Comparison of ENCODE assay signal across 8 cellular contexts in genomic region chr19:46659151-46660007, GRCh38. TPM values are rescaled to one million over a fixed set of nuclear protein-coding genes. Genes with fewer than 3 reads are reported as not detected.
A peak's percentile ranks its signal among the peaks of the same experiment; 100 is the strongest.
DNase-seq lines count a peak whose midpoint lies in the region; ATAC-seq and TF ChIP-seq lines count a peak whose summit lies in the region.

No MANE protein-coding gene starts in this region.

- H3K9ac ChIP-seq in skeletal muscle satellite cell (ENCODE audit: low read depth, low read length) = no peak overlapping the region

- TF ChIP-seq CTCF in activated B cell treated with CpG ODN at 0.5 μM for 24 hours (IDR thresholded peaks at IDR 0.05) (no peak), hepatocyte (IDR thresholded peaks at IDR 0.05; ENCODE audit: poor library complexity) (no peak)

- no peaks in the 10 kb centered on the region for H3K9me3 ChIP-seq in hepatocyte (ENCODE audit: low read depth)
- no peaks in the 10 kb centered on the region for H3K9me3 ChIP-seq in skeletal muscle satellite cell (replicated peaks; ENCODE audit: low read length)

- intact Hi-C loops in activated naive CD4-positive, alpha-beta T cell treated with anti-CD3 and anti-CD28 coated beads for 36 hours (cut with micrococcal nuclease) = loop anchor here (5.0 kb wide), 1 partner anchor 262 kb away; no protein-coding TSS in a partner anchor
- intact Hi-C loops in activated B cell treated with CpG ODN at 0.5 μM for 24 hours (cut with micrococcal nuclease) = loop anchor here (2.0 to 5.0 kb wide), 2 partner anchors 257 to 665 kb away; partner anchors contain the start of gene CCDC61

- H3K36me3 ChIP-seq in hepatocyte (replicated peaks; ENCODE audit: insufficient read depth, low read depth) (no peaks in the 10 kb centered on the region), skeletal muscle satellite cell (ENCODE audit: insufficient read depth, low read length) (no peaks in the 10 kb centered on the region)

- peak overlapping the region; percentile 70 for H3K4me3 Mint-ChIP-seq in activated naive CD4-positive, alpha-beta T cell treated with anti-CD3 and anti-CD28 coated beads for 36 hours
- peak overlapping the region; percentile 42 for H3K4me3 Mint-ChIP-seq in activated B cell treated with CpG ODN at 0.5 μM for 24 hours

- H3K4me2 ChIP-seq in hepatocyte (peak overlapping the region; percentile 72), skeletal muscle satellite cell (ENCODE audit: low read length) (peak overlapping the region; percentile 46)

- no peaks in the 10 kb centered on the region for H3K36me3 Mint-ChIP-seq in activated naive CD4-positive, alpha-beta T cell treated with anti-CD3 and anti-CD28 coated beads for 36 hours (ENCODE audit: low read depth)
- no peaks in the 10 kb centered on the region for H3K36me3 Mint-ChIP-seq in activated B cell treated with CpG ODN at 0.5 μM for 24 hours (ENCODE audit: low read depth)

- WGBS in hepatocyte (ENCODE audit: low lambda C conversion rate, missing lambda C conversion rate) = 0% methylated on average over 16 of the region's 28 CpGs

- peak overlapping the region; percentile 95 for H3K27ac ChIP-seq in hepatocyte

- no peaks in the 10 kb centered on the region for H3K9me3 Mint-ChIP-seq in activated naive CD4-positive, alpha-beta T cell treated with anti-CD3 and anti-CD28 coated beads for 36 hours
- no peaks in the 10 kb centered on the region for H3K9me3 Mint-ChIP-seq in activated B cell treated with CpG ODN at 0.5 μM for 24 hours

- no peak for ATAC-seq in activated B cell treated with CpG ODN at 0.5 μM for 24 hours (ENCODE audit: low read depth)
- ATAC-seq in HG03175 (IDR thresholded peaks at IDR 0.05; ENCODE audit: unreplicated experiment) = no peak
- no peak for ATAC-seq in HG03039 (IDR thresholded peaks at IDR 0.05; ENCODE audit: unreplicated experiment)

- H4K20me1 ChIP-seq in hepatocyte (ENCODE audit: insufficient read depth, poor library complexity, severe bottlenecking) = no peaks in the 10 kb centered on the region

- POLR2A ChIA-PET in activated B cell treated with CpG ODN at 0.5 μM for 24 hours (lab: Charles Lee) = interaction anchor here (0.6 to 3.3 kb wide), 4 partner anchors 41 to 59 kb away, joined by 3 to 75 read pairs (median 4); partner anchors contain the start of gene CALM3

- peaks cover 39% of the 10 kb centered on the region for H3K79me2 ChIP-seq in hepatocyte

- H3K4me1 ChIP-seq in hepatocyte (ENCODE audit: insufficient read depth) = no peaks in the 10 kb centered on the region
- peaks cover 20% of the 10 kb centered on the region for H3K4me1 ChIP-seq in skeletal muscle satellite cell (ENCODE audit: control insufficient read depth, insufficient read depth, low read length)

- H3K4me3 ChIP-seq in hepatocyte (peak overlapping the region; percentile 19), skeletal muscle satellite cell (ENCODE audit: low read length) (no peak overlapping the region)

- H3K4me1 Mint-ChIP-seq in activated naive CD4-positive, alpha-beta T cell treated with anti-CD3 and anti-CD28 coated beads for 36 hours (ENCODE audit: low read depth) = peaks cover 29% of the 10 kb centered on the region
- peaks cover 23% of the 10 kb centered on the region for H3K4me1 Mint-ChIP-seq in activated B cell treated with CpG ODN at 0.5 μM for 24 hours

- peaks cover 16% of the 10 kb centered on the region for H3K27me3 Mint-ChIP-seq in activated naive CD4-positive, alpha-beta T cell treated with anti-CD3 and anti-CD28 coated beads for 36 hours (ENCODE audit: low read depth)
- peaks cover 24% of the 10 kb centered on the region for H3K27me3 Mint-ChIP-seq in activated B cell treated with CpG ODN at 0.5 μM for 24 hours

- H3K9me2 ChIP-seq in hepatocyte (replicated peaks; ENCODE audit: insufficient read depth) = no peaks in the 10 kb centered on the region

- CTCF ChIA-PET in activated naive CD4-positive, alpha-beta T cell treated with anti-CD3 and anti-CD28 coated beads for 36 hours (lab: Charles Lee) = interaction anchor here (0.6 to 6.0 kb wide), 3 partner anchors 20 to 93 kb away, joined by 3 to 178 read pairs (median 3); no protein-coding TSS in a partner anchor
- CTCF ChIA-PET in activated B cell treated with CpG ODN at 0.5 μM for 24 hours (lab: Charles Lee) = interaction anchor here (1.1 kb wide), 2 partner anchors 20 to 129 kb away, joined by 3 to 4 read pairs; no protein-coding TSS in a partner anchor

- peak; percentile 29 for DNase-seq in activated naive CD4-positive, alpha-beta T cell treated with anti-CD3 and anti-CD28 coated beads for 36 hours
- no peak for DNase-seq in activated naive CD4-positive, alpha-beta T cell (lab: John Stamatoyannopoulos, UW)
- DNase-seq in activated B cell treated with CpG ODN at 0.5 μM for 24 hours = no peak
- DNase-seq in hepatocyte (ENCODE audit: low spot score) = peak; percentile 61
- no peak for DNase-seq in NCI-H2029 (lab: John Stamatoyannopoulos, UW)

- H3K27me3 ChIP-seq in hepatocyte = peaks cover 19% of the 10 kb centered on the region
- H3K27me3 ChIP-seq in skeletal muscle satellite cell (ENCODE audit: control insufficient read depth, insufficient read depth, low read length) = peaks cover 31% of the 10 kb centered on the region

- no peak overlapping the region for H3K27ac Mint-ChIP-seq in activated naive CD4-positive, alpha-beta T cell treated with anti-CD3 and anti-CD28 coated beads for 36 hours
- H3K27ac Mint-ChIP-seq in activated B cell treated with CpG ODN at 0.5 μM for 24 hours = no peak overlapping the region

- H2AFZ ChIP-seq in hepatocyte = peak overlapping the region; percentile 6

RNA-seq across cellular contexts. Expression of gene DACT3, which starts 1.6 kb away (rescaled TPM):
- 1 to 10 TPM; 2.4 to 3.0 TPM for total RNA-seq in activated naive CD4-positive, alpha-beta T cell treated with anti-CD3 and anti-CD28 coated beads for 36 hours
- total RNA-seq in activated B cell treated with CpG ODN at 0.5 μM for 24 hours (0.49 and 0.75 TPM in 2 replicates), hepatocyte (12.7 and 18.4 TPM in 2 replicates)
- 17.4 and 18.4 TPM in 2 replicates for polyA plus RNA-seq in hepatocyte
- total RNA-seq in skeletal muscle satellite cell (2012; rRNA removed) = 1.3 and 1.5 TPM in 2 replicates

RNA-seq across cellular contexts. Expression of gene GNG8, which starts 23.4 kb away (rescaled TPM):
- total RNA-seq in activated naive CD4-positive, alpha-beta T cell treated with anti-CD3 and anti-CD28 coated beads for 36 hours = 1 to 10 TPM; 7.1 to 8.1 TPM
- total RNA-seq in activated B cell treated with CpG ODN at 0.5 μM for 24 hours = 33.1 and 38.2 TPM in 2 replicates
- total RNA-seq in hepatocyte = not detected in 2 replicates
- polyA plus RNA-seq in hepatocyte = 2.4 and 4.6 TPM in 2 replicates
- not detected in 2 replicates for total RNA-seq in skeletal muscle satellite cell (2012; rRNA removed)

RNA-seq across cellular contexts. Expression of gene PTGIR, which starts 34.5 kb away (rescaled TPM):
- total RNA-seq in activated naive CD4-positive, alpha-beta T cell treated with anti-CD3 and anti-CD28 coated beads for 36 hours = 10 to 100 TPM; 16.3 to 17.2 TPM
- total RNA-seq in activated B cell treated with CpG ODN at 0.5 μM for 24 hours (13.4 and 17.8 TPM in 2 replicates), hepatocyte (3.2 and 5.2 TPM in 2 replicates)
- polyA plus RNA-seq in hepatocyte = 3.4 and 4.8 TPM in 2 replicates
- total RNA-seq in skeletal muscle satellite cell (2012; rRNA removed) = 4.1 and 5.0 TPM in 2 replicates

RNA-seq across cellular contexts. Expression of gene PRKD2, which starts 57.5 kb away (rescaled TPM):
- 10 to 100 TPM; 62.2 to 62.3 TPM for total RNA-seq in activated naive CD4-positive, alpha-beta T cell treated with anti-CD3 and anti-CD28 coated beads for 36 hours
- total RNA-seq in activated B cell treated with CpG ODN at 0.5 μM for 24 hours (157 and 191 TPM in 2 replicates), hepatocyte (15.6 and 29.5 TPM in 2 replicates)
- polyA plus RNA-seq in hepatocyte = 37.9 and 48.5 TPM in 2 replicates
- 7.1 and 7.6 TPM in 2 replicates for total RNA-seq in skeletal muscle satellite cell (2012; rRNA removed)

RNA-seq across cellular contexts. Expression of gene CALM3, which starts 58.2 kb away (rescaled TPM):
- 100 to 1,000 TPM; 482 to 500 TPM for total RNA-seq in activated naive CD4-positive, alpha-beta T cell treated with anti-CD3 and anti-CD28 coated beads for 36 hours
- 174 and 200 TPM in 2 replicates for total RNA-seq in activated B cell treated with CpG ODN at 0.5 μM for 24 hours
- 185 and 246 TPM in 2 replicates for total RNA-seq in hepatocyte
- 220 and 237 TPM in 2 replicates for polyA plus RNA-seq in hepatocyte
- 200 and 204 TPM in 2 replicates for total RNA-seq in skeletal muscle satellite cell (2012; rRNA removed)

Comparison
In these comparisons a context has a peak if more than half of its experiments do, and no peak if none do; other contexts are left out.
1. DNase-seq: peak in activated naive CD4-positive, alpha-beta T cell treated with anti-CD3 and anti-CD28 coated beads for 36 hours (single experiment) and hepatocyte (single experiment); none in activated naive CD4-positive, alpha-beta T cell (0 of 4), activated B cell treated with CpG ODN at 0.5 μM for 24 hours (single experiment) and NCI-H2029 (single experiment).